12 cellular contexts compared by ENCODE assay signal in genomic region chr11:27795955-27796861, GRCh38.
DNase-seq lines count a peak whose midpoint lies in the region; ATAC-seq and TF ChIP-seq lines count a peak whose summit lies in the region.
"Had no signal": no experiment of that assay in that cellular context is flagged by ENCODE, and none has a peak within 500 bp of the region (broad histone marks: within the 10 kb centered on the region; RNA-seq: fewer than 3 reads in every experiment).

No MANE protein-coding gene starts in this region.

- peak overlapping the region; percentile 14 for H3K4me3 Mint-ChIP-seq in osteocyte (ENCODE audit: unreplicated experiment)
- no peak overlapping the region for H3K4me3 Mint-ChIP-seq in natural killer cell treated with Interleukin-12 subunit alpha and Interleukin-12 subunit beta and Interleukin-15 and Interleukin-18, amount 100 ng/mL, for 72 hours

- no peak overlapping the region for H3K27ac Mint-ChIP-seq in osteocyte (ENCODE audit: unreplicated experiment)
- no peak overlapping the region for H3K27ac Mint-ChIP-seq in natural killer cell treated with Interleukin-12 subunit alpha and Interleukin-12 subunit beta and Interleukin-15 and Interleukin-18, amount 100 ng/mL, for 72 hours
- H3K27ac Mint-ChIP-seq: activated naive CD4-positive, alpha-beta T cell treated with anti-CD3 and anti-CD28 coated beads, Interleukin-2, amount 50 U/mL, for 72 hours had no signal

- WGBS in prostate gland, result 44% methylated on average over 9 of the region's 9 CpGs

- H3K27me3 Mint-ChIP-seq in osteocyte (ENCODE audit: unreplicated experiment), result peaks cover 16% of the 10 kb centered on the region
- H3K27me3 Mint-ChIP-seq in natural killer cell treated with Interleukin-12 subunit alpha and Interleukin-12 subunit beta and Interleukin-15 and Interleukin-18, amount 100 ng/mL, for 72 hours, result no peaks in the 10 kb centered on the region

- ATAC-seq in GM21825 (IDR thresholded peaks at IDR 0.05; ENCODE audit: unreplicated experiment), result no peak
- ATAC-seq in natural killer cell treated with Interleukin-12 subunit alpha and Interleukin-12 subunit beta and Interleukin-15 and Interleukin-18, amount 100 ng/mL, for 72 hours, result no peak
- ATAC-seq: activated naive CD4-positive, alpha-beta T cell treated with anti-CD3 and anti-CD28 coated beads, Interleukin-2, amount 50 U/mL, for 72 hours had no signal

- no peaks in the 10 kb centered on the region for H3K36me3 Mint-ChIP-seq in osteocyte (ENCODE audit: unreplicated experiment)
- no peaks in the 10 kb centered on the region for H3K36me3 Mint-ChIP-seq in natural killer cell treated with Interleukin-12 subunit alpha and Interleukin-12 subunit beta and Interleukin-15 and Interleukin-18, amount 100 ng/mL, for 72 hours

- H3K27me3 ChIP-seq in HAP-1 (ENCODE audit: low read depth) (no peaks in the 10 kb centered on the region), duodenal mucosa (ENCODE audit: control insufficient read depth in 1 of 2, insufficient read depth in 2 of 2, low read length in 2 of 2) (no peaks in the 10 kb centered on the region), prostate gland (replicated peaks; ENCODE audit: insufficient read depth) (no peaks in the 10 kb centered on the region)

- H3K36me3 ChIP-seq in HAP-1 (replicated peaks) (no peaks in the 10 kb centered on the region), duodenal mucosa (ENCODE audit: control insufficient read depth in 1 of 2, insufficient read depth in 2 of 2, low read length in 2 of 2) (no peaks in the 10 kb centered on the region), prostate gland (no peaks in the 10 kb centered on the region)

- H3K27ac ChIP-seq in duodenal mucosa (ENCODE audit: low read depth, low read length) (peak overlapping the region; percentile 16), prostate gland (no peak overlapping the region)

- TF ChIP-seq CTCF in osteocyte (IDR thresholded peaks at IDR 0.05) (no peak), prostate gland (IDR thresholded peaks at IDR 0.05) (no peak)

- H3K4me1 ChIP-seq in HAP-1 (no peaks in the 10 kb centered on the region), duodenal mucosa (ENCODE audit: control insufficient read depth in 1 of 2, insufficient read depth in 2 of 2, low read length in 2 of 2) (peaks cover 8 to 17% of the 10 kb centered on the region in 2 donors), prostate gland (replicated peaks) (no peaks in the 10 kb centered on the region)

- in situ Hi-C loops in HAP-1 (cut with MboI; ENCODE audit: low sequenced_read_pairs), result no loop called here

- peaks cover 8% of the 10 kb centered on the region for H3K4me1 Mint-ChIP-seq in osteocyte (ENCODE audit: unreplicated experiment)
- no peaks in the 10 kb centered on the region for H3K4me1 Mint-ChIP-seq in natural killer cell treated with Interleukin-12 subunit alpha and Interleukin-12 subunit beta and Interleukin-15 and Interleukin-18, amount 100 ng/mL, for 72 hours (ENCODE audit: low read depth in 2 of 2)

- peaks cover 4% of the 10 kb centered on the region for H3K9me3 Mint-ChIP-seq in osteocyte (ENCODE audit: unreplicated experiment)
- peaks cover 17% of the 10 kb centered on the region for H3K9me3 Mint-ChIP-seq in natural killer cell treated with Interleukin-12 subunit alpha and Interleukin-12 subunit beta and Interleukin-15 and Interleukin-18, amount 100 ng/mL, for 72 hours

- H3K9me3 ChIP-seq in HAP-1 (no peaks in the 10 kb centered on the region), duodenal mucosa (ENCODE audit: control insufficient read depth in 1 of 2, low read length in 2 of 2) (no peaks in the 10 kb centered on the region), prostate gland (no peaks in the 10 kb centered on the region)

- DNase-seq in HAP-1 (ENCODE audit: low spot score in 2 of 2), result peak; percentile 26 to 54
- DNase-seq in NCI-H2029 treated with DMSO at 0.1 percent for 48 hours (lab: John Stamatoyannopoulos, UW), result peak; percentile 6
- no peak for DNase-seq in osteocyte (ENCODE audit: extremely low spot score, unreplicated experiment)
- no peak for DNase-seq in natural killer cell treated with Interleukin-12 subunit alpha and Interleukin-12 subunit beta and Interleukin-15 and Interleukin-18, amount 100 ng/mL, for 72 hours (ENCODE audit: low spot score)
- DNase-seq in prostate gland (ENCODE audit: low spot score), result no peak
- DNase-seq in activated CD4-positive, alpha-beta T cell treated with anti-CD3 and anti-CD28 coated beads, Interleukin-2, amount 50 U/mL, for 48 hours, result no peak
- DNase-seq: activated CD4-positive, CD25-positive, alpha-beta regulatory T cell treated with anti-CD3 and anti-CD28 coated beads, Interleukin-2, amount 50 U/mL, for 72 hours; KG1; RPMI8226 had no signal

- no peak for TF ChIP-seq POLR2A in prostate gland (IDR thresholded peaks at IDR 0.05)

- H3K9ac ChIP-seq in duodenal mucosa (ENCODE audit: low read depth in 1 of 2, low read length in 2 of 2), result no peak overlapping the region

- no peak overlapping the region for H3K4me3 ChIP-seq in HAP-1
- H3K4me3 ChIP-seq in duodenal mucosa (ENCODE audit: low read depth in 1 of 2, low read length in 2 of 2), result peak overlapping the region; percentile 23 to 34
- no peak overlapping the region for H3K4me3 ChIP-seq in prostate gland

- intact Hi-C loops in prostate gland (cut with DNase I), result no loop called here

Comparison
In these comparisons a context has a peak if more than half of its experiments do, and no peak if none do; other contexts are left out.
1. DNase-seq: peak in HAP-1 (2 of 2) and NCI-H2029 treated with DMSO at 0.1 percent for 48 hours (single experiment); none in osteocyte (single experiment), natural killer cell treated with Interleukin-12 subunit alpha and Interleukin-12 subunit beta and Interleukin-15 and Interleukin-18, amount 100 ng/mL, for 72 hours (single experiment), prostate gland (single experiment) and activated CD4-positive, alpha-beta T cell treated with anti-CD3 and anti-CD28 coated beads, Interleukin-2, amount 50 U/mL, for 48 hours (0 of 2).
2. H3K4me3 ChIP-seq: peak in duodenal mucosa (2 of 2); none in HAP-1 (single experiment) and prostate gland (0 of 2).